In genomic region chr4:71962622-71963264, GRCh38 we compare ENCODE assay signal across 29 cellular contexts.
"Had no signal": no experiment of that assay in that cellular context is flagged by ENCODE, and none has a peak within 500 bp of the region (broad histone marks: within the 10 kb centered on the region; RNA-seq: fewer than 3 reads in every experiment).

No MANE protein-coding gene starts in this region.

- FAIRE-seq: bronchial epithelial cell, TTC549 had no signal

- DNase-seq: activated B cell treated with CpG ODN at 0.5 μM for 24 hours; activated CD4-positive, alpha-beta memory T cell treated with anti-CD3 and anti-CD28 coated beads for 36 hours; activated CD4-positive, alpha-beta T cell treated with anti-CD3 and anti-CD28 coated beads for 4 hours; activated CD4-positive, alpha-beta T cell treated with anti-CD3 and anti-CD28 coated beads, Interleukin-2, amount 10 ng/mL, durations not matched to agents 24 days and 14 days; activated CD4-positive, alpha-beta T cell treated with anti-CD3 and anti-CD28 coated beads, Interleukin-2, amount 50 U/mL, for 1 hour; activated CD4-positive, alpha-beta T cell treated with anti-CD3 and anti-CD28 coated beads, Interleukin-2, amount 50 U/mL, for 4 hours; activated CD4-positive, CD25-positive, alpha-beta regulatory T cell treated with anti-CD3 and anti-CD28 coated beads, Interleukin-2, amount 50 U/mL, for 72 hours; activated CD8-positive, alpha-beta memory T cell treated with anti-CD3 and anti-CD28 coated beads, Interleukin-2, amount 50 U/mL, for 4 hours; activated CD8-positive, alpha-beta T cell treated with anti-CD3 and anti-CD28 coated beads for 36 hours; activated effector memory CD4-positive, alpha-beta T cell treated with Interleukin-2 at 50 U/mL for 16 hours; activated gamma-delta T cell; activated naive CD4-positive, alpha-beta T cell treated with anti-CD3 and anti-CD28 coated beads, Interleukin-2, amount 10 ng/mL, durations not matched to agents 7 days and 5 days; activated naive CD4-positive, alpha-beta T cell treated with Interleukin-2 at 50 U/mL for 16 hours; activated naive CD8-positive, alpha-beta T cell treated with anti-CD3 and anti-CD28 coated beads, Interleukin-2, amount 10 ng/mL, durations not matched to agents 7 days and 5 days; activated naive CD8-positive, alpha-beta T cell treated with anti-CD3 and anti-CD28 coated beads, Interleukin-2, amount 50 U/mL, for 24 hours; activated T-cell treated with anti-CD3 and anti-CD28 coated beads, Interleukin-2, amount 50 U/mL, for 24 hours; activated T-cell treated with anti-CD3 and anti-CD28 coated beads, Interleukin-2, amount 50 U/mL, for 48 hours; amygdala; anterior cingulate cortex; caudate nucleus; cerebellar nuclear complex; T-helper 1 cell; T-helper 2 cell; T-helper 9 cell had no signal

- H3K4me3 ChIP-seq: ascending aorta, cardiac muscle cell had no signal

- H3K9me3 ChIP-seq: ascending aorta had no signal

- H3K36me3 ChIP-seq: ascending aorta, cardiac muscle cell had no signal

- H3K4me1 ChIP-seq: ascending aorta had no signal

- H3K27me3 ChIP-seq: ascending aorta, cardiac muscle cell had no signal

- H3K27ac ChIP-seq: ascending aorta, cardiac muscle cell, VCaP had no signal

- ATAC-seq: activated CD8-positive, alpha-beta T cell treated with anti-CD3 and anti-CD28 coated beads for 36 hours; activated naive CD8-positive, alpha-beta T cell treated with anti-CD3 and anti-CD28 coated beads, Interleukin-2, amount 50 U/mL, for 24 hours had no signal
